8 cellular contexts compared by ENCODE assay signal in the genomic region with DNA sequence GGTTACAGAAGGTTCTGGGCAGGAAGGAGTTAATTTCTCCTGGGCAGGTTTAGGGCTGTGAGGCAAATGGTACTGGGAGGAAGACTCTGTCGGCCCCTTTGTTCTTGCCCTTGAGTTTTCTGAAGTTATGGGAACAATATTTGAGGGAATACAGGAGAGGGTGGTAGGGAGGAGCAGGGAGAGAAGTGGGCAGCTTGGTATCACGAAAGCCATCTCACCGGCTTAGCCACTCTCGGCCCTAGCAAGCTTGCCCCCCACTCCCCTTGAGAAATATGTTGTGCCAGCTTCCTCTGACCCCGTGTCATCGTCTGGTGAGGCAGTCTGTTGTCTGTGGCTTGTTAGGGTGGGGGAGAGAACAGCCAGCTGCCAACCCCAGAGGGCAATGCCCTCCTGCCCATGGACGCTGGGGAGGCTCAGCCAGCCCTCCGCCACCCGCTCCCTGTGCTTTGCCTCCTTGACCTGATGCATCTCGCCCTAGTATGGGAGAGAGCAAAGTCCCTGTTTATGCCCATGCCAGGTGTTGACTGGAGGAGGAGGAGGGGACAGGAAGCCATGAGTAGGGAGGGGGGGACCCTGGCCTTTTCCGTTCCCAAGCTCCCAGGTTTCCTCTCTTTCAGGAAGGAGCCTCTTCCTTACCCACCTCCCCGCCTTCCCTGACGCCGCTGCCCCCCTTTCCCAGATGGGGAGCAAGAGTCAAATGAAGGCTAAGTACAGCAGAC. TPM values are rescaled to one million over a fixed set of nuclear protein-coding genes. Genes with fewer than 3 reads are reported as not detected.
DNase-seq lines count a peak whose midpoint lies in the region; ATAC-seq and TF ChIP-seq lines count a peak whose summit lies in the region.

No MANE protein-coding gene starts in this region.

- peaks cover 10% of the 10 kb centered on the region for H3K9me3 Mint-ChIP-seq in glutamatergic neuron (ENCODE audit: unreplicated experiment)
- no peaks in the 10 kb centered on the region for H3K9me3 Mint-ChIP-seq in osteocyte (ENCODE audit: unreplicated experiment)

- H3K27ac Mint-ChIP-seq in glutamatergic neuron (ENCODE audit: unreplicated experiment) (no peak overlapping the region), osteocyte (ENCODE audit: unreplicated experiment) (peak overlapping the region; percentile 85)

- H3K36me3 Mint-ChIP-seq in glutamatergic neuron (ENCODE audit: unreplicated experiment) (no peaks in the 10 kb centered on the region), osteocyte (ENCODE audit: unreplicated experiment) (peaks cover 9% of the 10 kb centered on the region)

- H3K4me3 Mint-ChIP-seq in glutamatergic neuron (ENCODE audit: unreplicated experiment) (peak overlapping the region; percentile 78), osteocyte (ENCODE audit: unreplicated experiment) (peak overlapping the region; percentile 85)

- H3K4me1 Mint-ChIP-seq in glutamatergic neuron (ENCODE audit: low read depth, unreplicated experiment) (peaks cover 23% of the 10 kb centered on the region), osteocyte (ENCODE audit: unreplicated experiment) (peaks cover 66% of the 10 kb centered on the region)

- peak; percentile 90 for DNase-seq in DMS53 treated with DMSO at 0.1 percent for 48 hours (lab: John Stamatoyannopoulos, UW; ENCODE audit: unreplicated experiment)
- peak; percentile 34 to 62 for DNase-seq in SHP77 (lab: John Stamatoyannopoulos, UW)
- DNase-seq in glutamatergic neuron: no peak
- DNase-seq in osteocyte (ENCODE audit: extremely low spot score, unreplicated experiment): no peak
- no peak for DNase-seq in NCI-H1105 (lab: John Stamatoyannopoulos, UW)
- no peak for DNase-seq in T1000 (lab: John Stamatoyannopoulos, UW)
- no peak for DNase-seq in NK-92 (lab: John Stamatoyannopoulos, UW; ENCODE audit: unreplicated experiment)

- no peak for ATAC-seq in GM21529 (IDR thresholded peaks at IDR 0.05; ENCODE audit: unreplicated experiment)

- no peak for TF ChIP-seq CTCF in glutamatergic neuron (IDR thresholded peaks at IDR 0.05; ENCODE audit: partially characterized antibody, unreplicated experiment)
- no peak for TF ChIP-seq CTCF in osteocyte (IDR thresholded peaks at IDR 0.05)

- H3K27me3 Mint-ChIP-seq in glutamatergic neuron (ENCODE audit: unreplicated experiment): peaks cover 26% of the 10 kb centered on the region
- no peaks in the 10 kb centered on the region for H3K27me3 Mint-ChIP-seq in osteocyte (ENCODE audit: unreplicated experiment)

RNA-seq across cellular contexts. Expression of a gene that starts 1.2 kb away (rescaled TPM):
- total RNA-seq in glutamatergic neuron (ENCODE audit: unreplicated experiment) (1.7 TPM), osteocyte (29.3 and 31.3 TPM in 2 replicates)

RNA-seq across cellular contexts. Expression of a gene that starts 6.7 kb away (rescaled TPM):
- total RNA-seq in glutamatergic neuron (ENCODE audit: unreplicated experiment): 8.6 TPM
- total RNA-seq in osteocyte: 26.5 and 26.6 TPM in 2 replicates

RNA-seq across cellular contexts. Expression of a gene that starts 11.4 kb away (rescaled TPM):
- 27.7 TPM for total RNA-seq in glutamatergic neuron (ENCODE audit: unreplicated experiment)
- total RNA-seq in osteocyte: 61.3 and 64.4 TPM in 2 replicates

RNA-seq across cellular contexts. Expression of a gene that starts 44.2 kb away (rescaled TPM):
- total RNA-seq in glutamatergic neuron (ENCODE audit: unreplicated experiment) (108 TPM), osteocyte (190 and 201 TPM in 2 replicates)

RNA-seq across cellular contexts. Expression of a gene that starts 44.7 kb away (rescaled TPM):
- total RNA-seq in glutamatergic neuron (ENCODE audit: unreplicated experiment) (30.4 TPM), osteocyte (6.1 and 7.7 TPM in 2 replicates)

Comparison
In these comparisons a context has a peak if more than half of its experiments do, and no peak if none do; other contexts are left out.
1. DNase-seq: peak in DMS53 treated with DMSO at 0.1 percent for 48 hours (single experiment) and SHP77 (2 of 2); none in glutamatergic neuron (single experiment), osteocyte (single experiment), NCI-H1105 (single experiment), T1000 (single experiment) and NK-92 (single experiment).
2. RNA of a gene that starts 1.2 kb away (total RNA-seq): 29.3 to 31.3 TPM in osteocyte; 1.7 TPM in glutamatergic neuron (single experiment); every median in the first group is over 10 times any median in the second.